8 cellular contexts compared by ENCODE assay signal in genomic region chr20:36541227-36542018, GRCh38. TPM values are rescaled to one million over a fixed set of nuclear protein-coding genes. Genes with fewer than 3 reads are reported as not detected.
A peak's percentile ranks its signal among the peaks of the same experiment; 100 is the strongest.
DNase-seq lines count a peak whose midpoint lies in the region; ATAC-seq, FAIRE-seq and TF ChIP-seq lines count a peak whose summit lies in the region.

TSS of gene MYL9 (plus strand) at chr20:36541519. CDS start at chr20:36544885, 3,366 bp downstream.

- TF ChIP-seq POLR2A in A549 (IDR thresholded peaks at IDR 0.05; ENCODE audit: low read length): no peak

- H3K27ac Mint-ChIP-seq in CD4-positive, alpha-beta memory T cell: peak within 1 kb of the TSS in 1 of 7 donors; percentile 43

- POLR2A ChIA-PET in A549 (lab: Yijun Ruan, JAX): no interaction called here
- POLR2A ChIA-PET in CD4-positive, alpha-beta memory T cell (lab: Charles Lee; ENCODE audit: partially characterized antibody): no interaction called here

- no peaks in the 10 kb centered on the region for H3K27me3 ChIP-seq in HUES48 (ENCODE audit: control insufficient read depth, insufficient read depth, low read length)
- no peaks in the 10 kb centered on the region for H3K27me3 ChIP-seq in layer of hippocampus (ENCODE audit: control insufficient read depth, insufficient read depth, low read length)
- no peaks in the 10 kb centered on the region for H3K27me3 ChIP-seq in CD4-positive, alpha-beta memory T cell (ENCODE audit: insufficient read depth, low read length)

- H3K27me3 Mint-ChIP-seq in CD4-positive, alpha-beta memory T cell: peaks cover 0 to 3% of the 10 kb centered on the region in 2 donors

- CTCF ChIA-PET in A549 (lab: Yijun Ruan, JAX): interaction anchor here (1.0 to 1.4 kb wide), 3 partner anchors 10 to 31 kb away, joined by 3 to 4 read pairs (median 3); no protein-coding TSS in a partner anchor
- CTCF ChIA-PET in CD4-positive, alpha-beta memory T cell (lab: Charles Lee; ENCODE audit: partially characterized antibody): interaction anchor here (1.2 kb wide), 1 partner anchor 50 kb away, joined by 3 read pairs; no protein-coding TSS in a partner anchor

- H3K4me3 Mint-ChIP-seq in CD4-positive, alpha-beta memory T cell: peak within 1 kb of the TSS in 1 of 8 donors; percentile 23

- no peak for TF ChIP-seq EP300 in A549 (IDR thresholded peaks at IDR 0.05)

- DNase-seq in A549 (ENCODE audit: low read depth in 1 of 2, low spot score in 1 of 2): no peak
- peak; percentile 96 for DNase-seq in coronary artery (ENCODE audit: low spot score)
- DNase-seq in stimulated activated naive CD8-positive, alpha-beta T cell treated with anti-CD3 and anti-CD28 coated beads, Interleukin-15, Interleukin-2, amounts not matched to agents 100 U/mL and 50 U/mL, for 24 hours: peak; percentile 30
- no peak for DNase-seq in CD4-positive, alpha-beta memory T cell

- H3K36me3 ChIP-seq in HUES48 (ENCODE audit: control insufficient read depth, insufficient read depth, low read length): peaks cover 10% of the 10 kb centered on the region; the same call in 1 of the 2 replicates
- no peaks in the 10 kb centered on the region for H3K36me3 ChIP-seq in CD4-positive, alpha-beta memory T cell (ENCODE audit: insufficient read depth, low read length)

- ATAC-seq in A549: peak; percentile 20 to 73; a peak in 4 of 6 replicates
- no peak for ATAC-seq in stimulated activated naive CD8-positive, alpha-beta T cell treated with anti-CD3 and anti-CD28 coated beads, Interleukin-15, Interleukin-2, amounts not matched to agents 100 U/mL and 50 U/mL, for 24 hours
- no peak for ATAC-seq in GM18873 (IDR thresholded peaks at IDR 0.05; ENCODE audit: low FRiP score, unreplicated experiment)
- no peak for ATAC-seq in HG03432 (IDR thresholded peaks at IDR 0.05; ENCODE audit: unreplicated experiment)

- peak within 1 kb of the TSS; percentile 40 for H3K4me3 ChIP-seq in A549
- H3K4me3 ChIP-seq in HUES48 (ENCODE audit: low read depth, low read length): peak within 1 kb of the TSS; percentile 81
- H3K4me3 ChIP-seq in coronary artery: peak within 1 kb of the TSS; percentile 84
- H3K4me3 ChIP-seq in CD4-positive, alpha-beta memory T cell (ENCODE audit: low read length in 2 of 2): no peak within 1 kb of the TSS

- TF ChIP-seq CTCF in A549 (IDR thresholded peaks at IDR 0.05) (no peak), coronary artery (IDR thresholded peaks at IDR 0.05) (no peak)

- peaks cover 0 to 1% (median 0%) of the 10 kb centered on the region in 4 donors for H3K4me1 Mint-ChIP-seq in CD4-positive, alpha-beta memory T cell

- H3K27ac ChIP-seq in A549 (peak within 1 kb of the TSS; percentile 66 to 84), HUES48 (ENCODE audit: low read depth, low read length) (peak within 1 kb of the TSS; percentile 86), coronary artery (peak within 1 kb of the TSS; percentile 98 to 99), layer of hippocampus (ENCODE audit: low read depth, low read length) (peak within 1 kb of the TSS; percentile 63)
- no peak within 1 kb of the TSS for H3K27ac ChIP-seq in CD4-positive, alpha-beta memory T cell (ENCODE audit: low read depth, low read length)

- no peaks in the 10 kb centered on the region for H3K36me3 Mint-ChIP-seq in CD4-positive, alpha-beta memory T cell

- intact Hi-C loops in CD4-positive, alpha-beta memory T cell (cut with micrococcal nuclease): no loop called here

- H3K9me3 ChIP-seq in A549 (no peaks in the 10 kb centered on the region), HUES48 (ENCODE audit: control insufficient read depth, insufficient read depth, low read length) (no peaks in the 10 kb centered on the region)
- no peaks in the 10 kb centered on the region for H3K9me3 ChIP-seq in CD4-positive, alpha-beta memory T cell (ENCODE audit: control insufficient read depth in 1 of 2, low read length in 2 of 2)

- H3K9me3 Mint-ChIP-seq in CD4-positive, alpha-beta memory T cell: no peaks in the 10 kb centered on the region

- peaks cover 5% of the 10 kb centered on the region; the same call in 1 of the 3 replicates for H3K4me1 ChIP-seq in A549
- H3K4me1 ChIP-seq in HUES48 (ENCODE audit: control insufficient read depth, insufficient read depth, low read length): peaks cover 29% of the 10 kb centered on the region
- no peaks in the 10 kb centered on the region for H3K4me1 ChIP-seq in CD4-positive, alpha-beta memory T cell (ENCODE audit: insufficient read depth, low read length)

- FAIRE-seq in A549 (lab: Jason Lieb, UNC): no peak

- TF ChIP-seq RAD21 in A549 (conservative IDR thresholded peaks at IDR 0.05 in 1 of 2, IDR thresholded peaks at IDR 0.05 in 1 of 2): no peak

- peak within 1 kb of the TSS; percentile 72 for H3K4me2 ChIP-seq in A549

- H3K9ac ChIP-seq in HUES48 (ENCODE audit: low read depth, low read length): peak within 1 kb of the TSS; percentile 84

- 54% methylated on average over 21 of the region's 48 CpGs for WGBS in A549 (ENCODE audit: missing lambda C conversion rate)

TF ChIP-seq in A549, 52 proteins besides CTCF, POLR2A, EP300 and RAD21:
- TF ChIP-seq RNF2 (IDR thresholded peaks at IDR 0.05; ENCODE audit: borderline replicate concordance, low read depth) (no peak), BHLHE40 (IDR thresholded peaks at IDR 0.05; ENCODE audit: low read depth, low read length) (no peak), NFE2L2 (conservative IDR thresholded peaks at IDR 0.05; ENCODE audit: low read length) (no peak), EHF (CRISPR knock-in tag; IDR thresholded peaks at IDR 0.05) (no peak), FOSB (CRISPR knock-in tag; IDR thresholded peaks at IDR 0.05) (no peak), CEBPB (IDR thresholded peaks at IDR 0.05) (no peak), BCL3 (IDR thresholded peaks at IDR 0.05) (no peak), ZC3H11A (IDR thresholded peaks at IDR 0.05) (no peak), SREBF2 (IDR thresholded peaks at IDR 0.05) (no peak), FOSL2 (IDR thresholded peaks at IDR 0.05) (no peak), FOSL2 (CRISPR knock-in tag; IDR thresholded peaks at IDR 0.05) (no peak)
TF ChIP-seq in A549: peak in this region for 0.

RNA-seq across cellular contexts. Expression of gene MYL9, which starts in this region (rescaled TPM):
- 1.9 and 2.2 TPM in 2 replicates for polyA plus RNA-seq in A549 (2011; rRNA removed)
- polyA plus RNA-seq in A549 (2012; cell fraction: cytosol; rRNA removed): 4.9 and 6.5 TPM in 2 replicates
- polyA plus RNA-seq in A549 (2012; cell fraction: nucleus; rRNA removed): 3.9 and 5.8 TPM in 2 replicates
- polyA plus RNA-seq in A549 (2017; fragmentation: RNase III; extraction: RNeasy Plus Mini Kit Qiagen cat#74134 plus additional on column Dnase treatment): 29.5 to 37.3 TPM (median 34.0 TPM) in 3 replicates
- 3.5 and 3.6 TPM in 2 replicates for polyA minus RNA-seq in A549 (2011; rRNA and poly(A)+ RNA removed)
- total RNA-seq in CD4-positive, alpha-beta memory T cell: not detected
- not detected for polyA plus RNA-seq in CD4-positive, alpha-beta memory T cell

Comparison
In these comparisons a context has a peak if more than half of its experiments do, and no peak if none do; other contexts are left out.
1. ATAC-seq: peak in A549 (2 of 2); none in stimulated activated naive CD8-positive, alpha-beta T cell treated with anti-CD3 and anti-CD28 coated beads, Interleukin-15, Interleukin-2, amounts not matched to agents 100 U/mL and 50 U/mL, for 24 hours (single experiment), GM18873 (single experiment) and HG03432 (single experiment).
2. DNase-seq: peak in coronary artery (single experiment) and stimulated activated naive CD8-positive, alpha-beta T cell treated with anti-CD3 and anti-CD28 coated beads, Interleukin-15, Interleukin-2, amounts not matched to agents 100 U/mL and 50 U/mL, for 24 hours (single experiment); none in A549 (0 of 2) and CD4-positive, alpha-beta memory T cell (0 of 5).
3. H3K4me3 ChIP-seq: peak in A549 (single experiment), HUES48 (single experiment) and coronary artery (single experiment); none in CD4-positive, alpha-beta memory T cell (0 of 2).